13 cellular contexts compared by ENCODE assay signal in the genomic region with DNA sequence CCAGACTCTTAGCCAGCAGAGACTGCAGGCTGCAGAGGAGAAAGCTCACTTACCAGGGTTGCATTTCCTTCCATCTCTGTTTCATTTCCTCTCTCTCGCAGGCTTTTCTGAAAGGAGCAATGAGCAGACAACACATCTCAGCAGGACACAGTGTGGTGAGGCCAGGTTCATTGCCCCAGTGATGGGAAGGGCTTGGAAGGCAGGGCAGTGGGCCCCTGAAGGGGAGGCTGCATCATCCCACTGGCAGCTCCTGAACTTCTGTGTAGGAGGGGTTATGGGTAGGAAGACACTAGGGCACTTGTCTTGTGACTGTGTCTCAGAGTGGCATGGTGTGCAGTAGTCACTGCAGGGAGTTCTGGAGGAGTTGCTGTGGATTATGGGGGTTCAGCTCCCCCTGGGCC.
DNase-seq lines count a peak whose midpoint lies in the region; ATAC-seq and FAIRE-seq lines count a peak whose summit lies in the region.
"Had no signal": no experiment of that assay in that cellular context is flagged by ENCODE, and none has a peak within 500 bp of the region (broad histone marks: within the 10 kb centered on the region; RNA-seq: fewer than 3 reads in every experiment).

No MANE protein-coding gene starts in this region.

- H3K27me3 Mint-ChIP-seq in activated naive CD8-positive, alpha-beta T cell treated with anti-CD3 and anti-CD28 coated beads, Interleukin-2, amount 10 ng/mL, durations not matched to agents 7 days and 5 days = peaks cover 29% of the 10 kb centered on the region
- peaks cover 12% of the 10 kb centered on the region for H3K27me3 Mint-ChIP-seq in activated naive CD8-positive, alpha-beta T cell treated with anti-CD3 and anti-CD28 coated beads, Interleukin-2, amount 50 U/mL, for 24 hours

- no peaks in the 10 kb centered on the region for H3K9me3 Mint-ChIP-seq in activated naive CD8-positive, alpha-beta T cell treated with anti-CD3 and anti-CD28 coated beads, Interleukin-2, amount 10 ng/mL, durations not matched to agents 7 days and 5 days
- H3K9me3 Mint-ChIP-seq in activated naive CD8-positive, alpha-beta T cell treated with anti-CD3 and anti-CD28 coated beads, Interleukin-2, amount 50 U/mL, for 24 hours = no peaks in the 10 kb centered on the region

- WGBS in small intestine, 3 donors = 44 to 81% (median 45%) methylated on average over 1 of the region's 1 CpG

- ATAC-seq in activated naive CD8-positive, alpha-beta T cell treated with anti-CD3 and anti-CD28 coated beads, Interleukin-2, amount 10 ng/mL, durations not matched to agents 7 days and 5 days (ENCODE audit: low read depth) = peak; percentile 42
- ATAC-seq in activated naive CD8-positive, alpha-beta T cell treated with anti-CD3 and anti-CD28 coated beads, Interleukin-2, amount 50 U/mL, for 24 hours = no peak
- ATAC-seq in HG02678 (IDR thresholded peaks at IDR 0.05; ENCODE audit: unreplicated experiment) = peak; percentile 93
- ATAC-seq: A549 had no signal

- no peak overlapping the region for H3K4me3 ChIP-seq in small intestine (ENCODE audit: low read depth in 1 of 2, low read length in 2 of 2)
- H3K4me3 ChIP-seq: A549, ovary had no signal

- H3K4me1 ChIP-seq in small intestine (ENCODE audit: control insufficient read depth in 2 of 2, insufficient read depth in 1 of 2, low read depth in 1 of 2, low read length in 1 of 2) = no peaks in the 10 kb centered on the region
- H3K4me1 ChIP-seq: A549 had no signal

- peaks cover 8% of the 10 kb centered on the region for H3K4me1 Mint-ChIP-seq in activated naive CD8-positive, alpha-beta T cell treated with anti-CD3 and anti-CD28 coated beads, Interleukin-2, amount 10 ng/mL, durations not matched to agents 7 days and 5 days
- peaks cover 7% of the 10 kb centered on the region for H3K4me1 Mint-ChIP-seq in activated naive CD8-positive, alpha-beta T cell treated with anti-CD3 and anti-CD28 coated beads, Interleukin-2, amount 50 U/mL, for 24 hours

- no peak for DNase-seq in activated naive CD8-positive, alpha-beta T cell treated with anti-CD3 and anti-CD28 coated beads, Interleukin-2, amount 10 ng/mL, durations not matched to agents 7 days and 5 days
- no peak for DNase-seq in activated naive CD8-positive, alpha-beta T cell treated with anti-CD3 and anti-CD28 coated beads, Interleukin-2, amount 50 U/mL, for 24 hours
- peak; percentile 41 to 77 for DNase-seq in Kasumi-1 (lab: John Stamatoyannopoulos, UW)
- DNase-seq in retina = peak; percentile 58
- no peak for DNase-seq in small intestine
- DNase-seq in OCI-M2 (lab: John Stamatoyannopoulos, UW; ENCODE audit: unreplicated experiment) = no peak
- DNase-seq in HTR-8/SVneo (ENCODE audit: insufficient read length, low spot score) = no peak
- DNase-seq: activated CD4-positive, alpha-beta T cell treated with anti-CD3 and anti-CD28 coated beads for 1 hour; brain microvascular endothelial cell; glutamatergic neuron; ovary had no signal

- H3K4me3 Mint-ChIP-seq in activated naive CD8-positive, alpha-beta T cell treated with anti-CD3 and anti-CD28 coated beads, Interleukin-2, amount 10 ng/mL, durations not matched to agents 7 days and 5 days = peak overlapping the region; percentile 22
- H3K4me3 Mint-ChIP-seq in activated naive CD8-positive, alpha-beta T cell treated with anti-CD3 and anti-CD28 coated beads, Interleukin-2, amount 50 U/mL, for 24 hours = no peak overlapping the region

- FAIRE-seq in small intestine (lab: Jason Lieb, UNC) (no peak), HTR-8/SVneo (lab: Jason Lieb, UNC) (no peak)
- FAIRE-seq: A549 had no signal

- no peaks in the 10 kb centered on the region for H3K9me3 ChIP-seq in small intestine (ENCODE audit: control insufficient read depth, low read depth)
- H3K9me3 ChIP-seq: A549, ovary had no signal

- H3K36me3 ChIP-seq in small intestine (ENCODE audit: control insufficient read depth in 2 of 2, insufficient read depth in 2 of 2, low read length in 2 of 2) = no peaks in the 10 kb centered on the region
- H3K36me3 ChIP-seq: brain microvascular endothelial cell, ovary had no signal

- peak overlapping the region; percentile 65 for H3K27ac Mint-ChIP-seq in activated naive CD8-positive, alpha-beta T cell treated with anti-CD3 and anti-CD28 coated beads, Interleukin-2, amount 10 ng/mL, durations not matched to agents 7 days and 5 days
- no peak overlapping the region for H3K27ac Mint-ChIP-seq in activated naive CD8-positive, alpha-beta T cell treated with anti-CD3 and anti-CD28 coated beads, Interleukin-2, amount 50 U/mL, for 24 hours

- POLR2A ChIA-PET in activated naive CD8-positive, alpha-beta T cell treated with anti-CD3 and anti-CD28 coated beads, Interleukin-2, amount 10 ng/mL, durations not matched to agents 7 days and 5 days (lab: Charles Lee) = no interaction called here

- H3K27ac ChIP-seq in small intestine (ENCODE audit: low read depth in 1 of 2, low read length in 1 of 2) = no peak overlapping the region
- H3K27ac ChIP-seq: A549, brain microvascular endothelial cell, ovary had no signal

- no peaks in the 10 kb centered on the region for H3K36me3 Mint-ChIP-seq in activated naive CD8-positive, alpha-beta T cell treated with anti-CD3 and anti-CD28 coated beads, Interleukin-2, amount 10 ng/mL, durations not matched to agents 7 days and 5 days
- H3K36me3 Mint-ChIP-seq in activated naive CD8-positive, alpha-beta T cell treated with anti-CD3 and anti-CD28 coated beads, Interleukin-2, amount 50 U/mL, for 24 hours (ENCODE audit: low read depth) = no peaks in the 10 kb centered on the region

- no peaks in the 10 kb centered on the region for H3K27me3 ChIP-seq in small intestine (ENCODE audit: control insufficient read depth in 2 of 2, insufficient read depth in 2 of 2, low read length in 2 of 2)
- H3K27me3 ChIP-seq: brain microvascular endothelial cell, ovary had no signal

Comparison
In these comparisons a context has a peak if more than half of its experiments do, and no peak if none do; other contexts are left out.
1. DNase-seq: peak in Kasumi-1 (2 of 2) and retina (single experiment); none in activated naive CD8-positive, alpha-beta T cell treated with anti-CD3 and anti-CD28 coated beads, Interleukin-2, amount 10 ng/mL, durations not matched to agents 7 days and 5 days (single experiment), activated naive CD8-positive, alpha-beta T cell treated with anti-CD3 and anti-CD28 coated beads, Interleukin-2, amount 50 U/mL, for 24 hours (single experiment), small intestine (single experiment), OCI-M2 (single experiment) and HTR-8/SVneo (single experiment).